8 cellular contexts compared by ENCODE assay signal in genomic region chr5:142977363-142978051, GRCh38.
DNase-seq lines count a peak whose midpoint lies in the region; ATAC-seq, FAIRE-seq and TF ChIP-seq lines count a peak whose summit lies in the region.

No MANE protein-coding gene starts in this region.

- ATAC-seq in GM18907 (IDR thresholded peaks at IDR 0.05; ENCODE audit: unreplicated experiment): peak; percentile 84
- ATAC-seq in HG03139 (IDR thresholded peaks at IDR 0.05; ENCODE audit: unreplicated experiment): peak; percentile 88
- peak; percentile 94 for ATAC-seq in T-helper 17 cell

- peak overlapping the region; percentile 66 for H3K4me3 Mint-ChIP-seq in T-helper 17 cell

- intact Hi-C loops in prostate gland (cut with DNase I): no loop called here

- no peak overlapping the region for H3K4me3 ChIP-seq in bronchial epithelial cell (ENCODE audit: low read depth, low read length)
- no peak overlapping the region for H3K4me3 ChIP-seq in skeletal muscle satellite cell (ENCODE audit: low read length)
- no peak overlapping the region for H3K4me3 ChIP-seq in prostate gland

- H3K27ac ChIP-seq in prostate gland: no peak overlapping the region

- no peaks in the 10 kb centered on the region for H3K36me3 ChIP-seq in bronchial epithelial cell (ENCODE audit: control insufficient read depth, insufficient read depth, low read length)
- no peaks in the 10 kb centered on the region for H3K36me3 ChIP-seq in skeletal muscle satellite cell (ENCODE audit: insufficient read depth, low read length)
- H3K36me3 ChIP-seq in prostate gland: no peaks in the 10 kb centered on the region

- H3K27ac Mint-ChIP-seq in T-helper 17 cell: peak overlapping the region; percentile 91

- H3K36me3 Mint-ChIP-seq in T-helper 17 cell (ENCODE audit: low read depth): peaks cover 2% of the 10 kb centered on the region

- H3K4me2 ChIP-seq in skeletal muscle satellite cell (ENCODE audit: low read length): peak overlapping the region; percentile 53

- H3K9ac ChIP-seq in skeletal muscle satellite cell (ENCODE audit: low read depth, low read length): no peak overlapping the region

- TF ChIP-seq CTCF in bronchial epithelial cell (IDR thresholded peaks at IDR 0.05; ENCODE audit: insufficient read depth, low read length, severe bottlenecking) (no peak), prostate gland (IDR thresholded peaks at IDR 0.05) (no peak)

- H3K27me3 ChIP-seq in bronchial epithelial cell (ENCODE audit: control insufficient read depth, insufficient read depth, low read length) (no peaks in the 10 kb centered on the region), skeletal muscle satellite cell (ENCODE audit: control insufficient read depth, insufficient read depth, low read length) (no peaks in the 10 kb centered on the region), prostate gland (replicated peaks; ENCODE audit: insufficient read depth) (no peaks in the 10 kb centered on the region)

- H3K4me1 ChIP-seq in skeletal muscle satellite cell (ENCODE audit: control insufficient read depth, insufficient read depth, low read length): peaks cover 40% of the 10 kb centered on the region
- H3K4me1 ChIP-seq in prostate gland (replicated peaks): peaks cover 32% of the 10 kb centered on the region

- H3K27me3 Mint-ChIP-seq in T-helper 17 cell: no peaks in the 10 kb centered on the region

- DNase-seq in T-helper 17 cell: no peak
- DNase-seq in bronchial epithelial cell (ENCODE audit: low read depth): peak; percentile 81
- no peak for DNase-seq in prostate gland (ENCODE audit: low spot score)
- DNase-seq in HUDEP-2 (lab: John Stamatoyannopoulos, UW; ENCODE audit: unreplicated experiment in 76 of 76): no peak
- DNase-seq in DMS79 treated with DMSO at 0.1 percent for 48 hours (lab: John Stamatoyannopoulos, UW): no peak

- no peaks in the 10 kb centered on the region for H3K9me3 ChIP-seq in T-helper 17 cell (ENCODE audit: control insufficient read depth, low read length, poor library complexity, severe bottlenecking)
- H3K9me3 ChIP-seq in skeletal muscle satellite cell (replicated peaks; ENCODE audit: low read length): no peaks in the 10 kb centered on the region
- H3K9me3 ChIP-seq in prostate gland: no peaks in the 10 kb centered on the region

- peaks cover 23% of the 10 kb centered on the region for H3K4me1 Mint-ChIP-seq in T-helper 17 cell

- no peak for TF ChIP-seq POLR2A in prostate gland (IDR thresholded peaks at IDR 0.05)

- 65% methylated on average over 8 of the region's 8 CpGs for WGBS in prostate gland

- no peak for FAIRE-seq in bronchial epithelial cell (lab: Jason Lieb, UNC)
